In the genomic region with DNA sequence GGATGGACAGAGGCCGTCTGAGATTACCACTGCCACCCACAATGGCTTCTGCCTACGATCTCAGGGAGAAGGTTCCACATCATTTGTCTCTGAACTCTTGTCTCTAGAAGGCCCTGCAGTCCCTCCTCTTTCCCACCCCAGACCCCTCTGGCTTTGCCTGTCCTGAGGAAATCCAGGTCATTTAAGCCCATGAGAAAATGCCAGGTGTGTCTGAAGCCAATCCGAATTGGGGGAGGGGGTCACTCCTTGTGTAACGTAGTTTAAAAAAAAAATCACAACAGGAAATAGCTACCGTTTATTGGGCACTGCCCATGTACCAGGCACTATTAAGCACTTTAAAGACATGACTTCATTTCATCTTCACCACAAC, we compare ENCODE assay signal across 30 cellular contexts. TPM values are rescaled to one million over a fixed set of nuclear protein-coding genes. Genes with fewer than 3 reads are reported as not detected.
DNase-seq lines count a peak whose midpoint lies in the region; ATAC-seq and TF ChIP-seq lines count a peak whose summit lies in the region.
"Had no signal": no experiment of that assay in that cellular context is flagged by ENCODE, and none has a peak within 500 bp of the region (broad histone marks: within the 10 kb centered on the region; RNA-seq: fewer than 3 reads in every experiment).

No MANE protein-coding gene starts in this region.

- H3K79me2 ChIP-seq in hepatocyte: no peaks in the 10 kb centered on the region

- H3K27me3 ChIP-seq in body of pancreas (no peaks in the 10 kb centered on the region), hepatocyte (no peaks in the 10 kb centered on the region), ascending aorta (no peaks in the 10 kb centered on the region)

- H4K20me1 ChIP-seq in hepatocyte (ENCODE audit: insufficient read depth, poor library complexity, severe bottlenecking): no peaks in the 10 kb centered on the region

- peaks cover 59% of the 10 kb centered on the region for H3K27me3 Mint-ChIP-seq in activated naive CD4-positive, alpha-beta T cell treated with anti-CD3 and anti-CD28 coated beads, Interleukin-2, amount 10 ng/mL, durations not matched to agents 7 days and 5 days

- TF ChIP-seq POLR2A in body of pancreas (IDR thresholded peaks at IDR 0.05): no peak

- no peaks in the 10 kb centered on the region for H3K9me3 Mint-ChIP-seq in activated naive CD4-positive, alpha-beta T cell treated with anti-CD3 and anti-CD28 coated beads, Interleukin-2, amount 10 ng/mL, durations not matched to agents 7 days and 5 days
- H3K9me3 Mint-ChIP-seq: activated CD4-positive, alpha-beta T cell treated with anti-CD3 and anti-CD28 coated beads, Interleukin-2, amount 10 ng/mL, durations not matched to agents 24 days and 14 days; stimulated activated effector memory CD8-positive, alpha-beta T cell treated with anti-CD3 and anti-CD28 coated beads, Interleukin-12 subunit alpha, Interleukin-12 subunit beta, amount 100 ng/mL, for 72 hours had no signal

- H3K27ac ChIP-seq in body of pancreas (peak overlapping the region; percentile 89 to 97 (median 96)), hepatocyte (peak overlapping the region; percentile 96), skin epidermis (peak overlapping the region in 19 of 21 experiments; percentile 7 to 84 (median 71)), ascending aorta (no peak overlapping the region)
- H3K27ac ChIP-seq: 22Rv1, PC-9, WERI-Rb-1 had no signal

- peaks cover 98% of the 10 kb centered on the region for H3K4me1 ChIP-seq in body of pancreas
- H3K4me1 ChIP-seq in hepatocyte (ENCODE audit: insufficient read depth): peaks cover 40% of the 10 kb centered on the region
- peaks cover 0 to 4% of the 10 kb centered on the region in 2 donors for H3K4me1 ChIP-seq in ascending aorta

- H3K27ac Mint-ChIP-seq in activated naive CD4-positive, alpha-beta T cell treated with anti-CD3 and anti-CD28 coated beads, Interleukin-2, amount 10 ng/mL, durations not matched to agents 7 days and 5 days: no peak overlapping the region
- H3K27ac Mint-ChIP-seq: activated CD4-positive, alpha-beta T cell treated with anti-CD3 and anti-CD28 coated beads, Interleukin-2, amount 10 ng/mL, durations not matched to agents 24 days and 14 days; activated naive CD8-positive, alpha-beta T cell; stimulated activated effector memory CD8-positive, alpha-beta T cell treated with anti-CD3 and anti-CD28 coated beads, Interleukin-12 subunit alpha, Interleukin-12 subunit beta, amount 100 ng/mL, for 72 hours had no signal

- H3K4me3 Mint-ChIP-seq in activated naive CD4-positive, alpha-beta T cell treated with anti-CD3 and anti-CD28 coated beads, Interleukin-2, amount 10 ng/mL, durations not matched to agents 7 days and 5 days: no peak overlapping the region
- H3K4me3 Mint-ChIP-seq: activated CD4-positive, alpha-beta T cell treated with anti-CD3 and anti-CD28 coated beads, Interleukin-2, amount 10 ng/mL, durations not matched to agents 24 days and 14 days; activated naive CD8-positive, alpha-beta T cell; stimulated activated effector memory CD8-positive, alpha-beta T cell treated with anti-CD3 and anti-CD28 coated beads, Interleukin-12 subunit alpha, Interleukin-12 subunit beta, amount 100 ng/mL, for 72 hours had no signal

- intact Hi-C loops in body of pancreas (cut with DNase I) (no loop called here), ascending aorta (cut with DNase I) (loop anchor here (10.0 kb wide), 1 partner anchor 165 kb away; a partner anchor contains a TSS)

- ATAC-seq in body of pancreas: peak; percentile 60
- ATAC-seq: stimulated activated effector memory CD8-positive, alpha-beta T cell treated with anti-CD3 and anti-CD28 coated beads, Interleukin-12 subunit alpha, Interleukin-12 subunit beta, amount 100 ng/mL, for 72 hours had no signal

- H2AFZ ChIP-seq in hepatocyte: no peak overlapping the region
- H2AFZ ChIP-seq: PC-9 had no signal

- 28 to 36% methylated on average over 5 of the region's 5 CpGs for WGBS in body of pancreas, 2 donors
- 83% methylated on average over 5 of the region's 5 CpGs for WGBS in hepatocyte (ENCODE audit: low lambda C conversion rate, missing lambda C conversion rate)

- TF ChIP-seq CTCF in body of pancreas (IDR thresholded peaks at IDR 0.05): no peak
- TF ChIP-seq CTCF in hepatocyte (IDR thresholded peaks at IDR 0.05; ENCODE audit: poor library complexity): no peak
- TF ChIP-seq CTCF in ascending aorta (IDR thresholded peaks at IDR 0.05): no peak

- no peaks in the 10 kb centered on the region for H3K9me2 ChIP-seq in hepatocyte (replicated peaks; ENCODE audit: insufficient read depth)

- peak; percentile 16 for DNase-seq in activated naive CD4-positive, alpha-beta T cell treated with anti-CD3 and anti-CD28 coated beads, Interleukin-2, amount 10 ng/mL, durations not matched to agents 7 days and 5 days
- DNase-seq in activated naive CD4-positive, alpha-beta T cell treated with Interleukin-2 at 50 U/mL for 16 hours: no peak
- DNase-seq in body of pancreas: peak; percentile 73 to 89 (median 80)
- DNase-seq in hepatocyte (ENCODE audit: low spot score): no peak
- DNase-seq in SIG-M5 (lab: John Stamatoyannopoulos, UW): no peak
- no peak for DNase-seq in NCI-H146 treated with DMSO at 0.1 percent for 48 hours (lab: John Stamatoyannopoulos, UW; ENCODE audit: unreplicated experiment)
- no peak for DNase-seq in ascending aorta (ENCODE audit: low spot score in 2 of 2)
- DNase-seq: activated CD4-positive, alpha-beta T cell treated with anti-CD3 and anti-CD28 coated beads, Interleukin-2, amount 10 ng/mL, durations not matched to agents 24 days and 14 days; central memory CD4-positive, alpha-beta T cell; dermis blood vessel endothelial cell; hippocampal formation; mesendoderm; NCI-H1105; NCI-H2029; NCI-H524 treated with DMSO at 0.1 percent for 48 hours; NK-92 treated with Interleukin-12 subunit alpha and Interleukin-12 subunit beta, amount 100 ng/mL, for 24 hours; SHP77 treated with DMSO at 0.1 percent for 48 hours; stimulated activated CD4-positive, alpha-beta T cell treated with anti-CD3 and anti-CD28 coated beads, Interleukin-15, amount 100 ng/mL, for 24 hours; stimulated activated CD4-positive, alpha-beta T cell treated with anti-CD3 and anti-CD28 coated beads, Interleukin-4, amount 100 ng/mL, for 4 hours; WERI-Rb-1 had no signal

- no peaks in the 10 kb centered on the region for H3K36me3 Mint-ChIP-seq in activated naive CD4-positive, alpha-beta T cell treated with anti-CD3 and anti-CD28 coated beads, Interleukin-2, amount 10 ng/mL, durations not matched to agents 7 days and 5 days
- H3K36me3 Mint-ChIP-seq: activated naive CD8-positive, alpha-beta T cell; stimulated activated effector memory CD8-positive, alpha-beta T cell treated with anti-CD3 and anti-CD28 coated beads, Interleukin-12 subunit alpha, Interleukin-12 subunit beta, amount 100 ng/mL, for 72 hours had no signal

- H3K4me2 ChIP-seq in hepatocyte: peak overlapping the region; percentile 63
- H3K4me2 ChIP-seq: PC-9 had no signal

- H3K36me3 ChIP-seq in body of pancreas (replicated peaks in 1 of 2; ENCODE audit: insufficient read depth in 1 of 2, low read depth in 2 of 2) (no peaks in the 10 kb centered on the region), hepatocyte (replicated peaks; ENCODE audit: insufficient read depth, low read depth) (no peaks in the 10 kb centered on the region), ascending aorta (no peaks in the 10 kb centered on the region)
- H3K36me3 ChIP-seq: WERI-Rb-1 had no signal

- H3K4me3 ChIP-seq in body of pancreas (no peak overlapping the region), hepatocyte (no peak overlapping the region), skin epidermis (no peak overlapping the region), ascending aorta (no peak overlapping the region)
- H3K4me3 ChIP-seq: PC-9 had no signal

- no peaks in the 10 kb centered on the region for H3K4me1 Mint-ChIP-seq in activated naive CD4-positive, alpha-beta T cell treated with anti-CD3 and anti-CD28 coated beads, Interleukin-2, amount 10 ng/mL, durations not matched to agents 7 days and 5 days
- H3K4me1 Mint-ChIP-seq: activated CD4-positive, alpha-beta T cell treated with anti-CD3 and anti-CD28 coated beads, Interleukin-2, amount 10 ng/mL, durations not matched to agents 24 days and 14 days; stimulated activated effector memory CD8-positive, alpha-beta T cell treated with anti-CD3 and anti-CD28 coated beads, Interleukin-12 subunit alpha, Interleukin-12 subunit beta, amount 100 ng/mL, for 72 hours had no signal

- CTCF ChIA-PET in activated naive CD4-positive, alpha-beta T cell treated with anti-CD3 and anti-CD28 coated beads, Interleukin-2, amount 10 ng/mL, durations not matched to agents 7 days and 5 days (lab: Charles Lee): no interaction called here

- H3K9me3 ChIP-seq in body of pancreas (no peaks in the 10 kb centered on the region), hepatocyte (ENCODE audit: low read depth) (no peaks in the 10 kb centered on the region), ascending aorta (no peaks in the 10 kb centered on the region)

RNA-seq across cellular contexts. Expression of a gene that starts 7.5 kb away (rescaled TPM):
- 1 to 10 TPM; 2.3 to 4.3 TPM for total RNA-seq in body of pancreas
- total RNA-seq in hepatocyte: 2.2 and 2.4 TPM in 2 replicates
- 0.67 and 2.0 TPM in 2 replicates for polyA plus RNA-seq in hepatocyte
- 1.2 TPM for total RNA-seq in ascending aorta
- total RNA-seq: activated CD4-positive, alpha-beta T cell treated with anti-CD3 and anti-CD28 coated beads, Interleukin-2, amount 10 ng/mL, durations not matched to agents 24 days and 14 days; activated CD8-positive, alpha-beta memory T cell treated with anti-CD3 and anti-CD28 coated beads for 36 hours; dermis blood vessel endothelial cell; frontal cortex had no signal

RNA-seq across cellular contexts. Expression of a gene that starts 23.5 kb away (rescaled TPM):
- total RNA-seq in body of pancreas (100 to 1,000 TPM in 1 of 2 donors, 10 to 100 TPM in 1; 49.1 to 133 TPM), hepatocyte (4.7 and 6.1 TPM in 2 replicates), ascending aorta (not detected)
- polyA plus RNA-seq in hepatocyte: 3.5 and 8.2 TPM in 2 replicates
- total RNA-seq: activated CD4-positive, alpha-beta T cell treated with anti-CD3 and anti-CD28 coated beads, Interleukin-2, amount 10 ng/mL, durations not matched to agents 24 days and 14 days; activated CD8-positive, alpha-beta memory T cell treated with anti-CD3 and anti-CD28 coated beads for 36 hours; astrocyte; dermis blood vessel endothelial cell; frontal cortex; G401; myocyte had no signal

Comparison
In these comparisons a context has a peak if more than half of its experiments do, and no peak if none do; other contexts are left out.
1. DNase-seq: peak in activated naive CD4-positive, alpha-beta T cell treated with anti-CD3 and anti-CD28 coated beads, Interleukin-2, amount 10 ng/mL, durations not matched to agents 7 days and 5 days (single experiment) and body of pancreas (4 of 4); none in activated naive CD4-positive, alpha-beta T cell treated with Interleukin-2 at 50 U/mL for 16 hours (single experiment), hepatocyte (single experiment), SIG-M5 (single experiment), NCI-H146 treated with DMSO at 0.1 percent for 48 hours (single experiment) and ascending aorta (0 of 2).
2. H3K27ac ChIP-seq: peak in body of pancreas (4 of 4), hepatocyte (single experiment) and skin epidermis (19 of 21); none in ascending aorta (0 of 2).